14 cellular contexts compared by ENCODE assay signal in genomic region chr5:78803386-78803785, GRCh38.
DNase-seq lines count a peak whose midpoint lies in the region; ATAC-seq and TF ChIP-seq lines count a peak whose summit lies in the region.
"Had no signal": no experiment of that assay in that cellular context is flagged by ENCODE, and none has a peak within 500 bp of the region (broad histone marks: within the 10 kb centered on the region; RNA-seq: fewer than 3 reads in every experiment).

No MANE protein-coding gene starts in this region.

- no peak for TF ChIP-seq POLR2A in upper lobe of left lung (IDR thresholded peaks at IDR 0.05)

- no peak for TF ChIP-seq EP300 in upper lobe of left lung (IDR thresholded peaks at IDR 0.05)

- H3K27me3 Mint-ChIP-seq in naive thymus-derived CD8-positive, alpha-beta T cell = no peaks in the 10 kb centered on the region
- H3K27me3 Mint-ChIP-seq: activated B cell treated with CpG ODN at 0.5 μM for 24 hours had no signal

- POLR2A ChIA-PET in naive thymus-derived CD8-positive, alpha-beta T cell (lab: Charles Lee) = no interaction called here

- peaks cover 26 to 47% (median 31%) of the 10 kb centered on the region in 3 donors for H3K36me3 Mint-ChIP-seq in naive thymus-derived CD8-positive, alpha-beta T cell

- peaks cover 3 to 26% (median 15%) of the 10 kb centered on the region in 9 donors for H3K9me3 Mint-ChIP-seq in naive thymus-derived CD8-positive, alpha-beta T cell

- ATAC-seq in omental fat pad (ENCODE audit: low FRiP score) = peak; percentile 15
- ATAC-seq in upper lobe of left lung (ENCODE audit: low FRiP score in 2 of 2) = peak; percentile 40 to 84
- ATAC-seq in naive thymus-derived CD8-positive, alpha-beta T cell = no peak
- ATAC-seq in GM19463 (IDR thresholded peaks at IDR 0.05; ENCODE audit: unreplicated experiment) = no peak
- ATAC-seq in GM18861 (IDR thresholded peaks at IDR 0.05; ENCODE audit: unreplicated experiment) = no peak
- ATAC-seq: CD8-positive, alpha-beta T cell had no signal

- TF ChIP-seq CTCF in ascending aorta (IDR thresholded peaks at IDR 0.05) (no peak), omental fat pad (IDR thresholded peaks at IDR 0.05) (no peak), upper lobe of left lung (IDR thresholded peaks at IDR 0.05) (no peak)

- peak overlapping the region; percentile 12 to 24 for H3K27ac ChIP-seq in ascending aorta
- no peak overlapping the region for H3K27ac ChIP-seq in upper lobe of left lung
- H3K27ac ChIP-seq: SK-N-MC had no signal

- no peak overlapping the region for H3K4me3 Mint-ChIP-seq in naive thymus-derived CD8-positive, alpha-beta T cell
- H3K4me3 Mint-ChIP-seq: activated B cell treated with CpG ODN at 0.5 μM for 24 hours; CD8-positive, alpha-beta T cell had no signal

- intact Hi-C loops in ascending aorta (cut with DNase I) = no loop called here

- H3K36me3 ChIP-seq in ascending aorta = no peaks in the 10 kb centered on the region
- no peaks in the 10 kb centered on the region for H3K36me3 ChIP-seq in upper lobe of left lung
- H3K36me3 ChIP-seq: HAP-1 had no signal

- H3K27me3 ChIP-seq in ascending aorta (no peaks in the 10 kb centered on the region), upper lobe of left lung (no peaks in the 10 kb centered on the region)

- H3K4me1 ChIP-seq in ascending aorta (peaks cover 0 to 8% of the 10 kb centered on the region in 2 donors), upper lobe of left lung (no peaks in the 10 kb centered on the region)
- H3K4me1 ChIP-seq: HAP-1 had no signal

- WGBS in upper lobe of left lung, 2 donors = 70 to 75% methylated on average over 6 of the region's 6 CpGs

- H3K9me3 ChIP-seq in ascending aorta (no peaks in the 10 kb centered on the region), upper lobe of left lung (peaks cover 0 to 3% (median 0%) of the 10 kb centered on the region in 4 donors)
- H3K9me3 ChIP-seq: HAP-1 had no signal

- H3K4me1 Mint-ChIP-seq in naive thymus-derived CD8-positive, alpha-beta T cell = peaks cover 0 to 5% (median 0%) of the 10 kb centered on the region in 4 donors

- no peak overlapping the region for H3K27ac Mint-ChIP-seq in naive thymus-derived CD8-positive, alpha-beta T cell
- H3K27ac Mint-ChIP-seq: activated B cell treated with CpG ODN at 0.5 μM for 24 hours; CD8-positive, alpha-beta T cell; progenitor cell of endocrine pancreas had no signal

- no peak overlapping the region for H3K4me3 ChIP-seq in ascending aorta
- H3K4me3 ChIP-seq in upper lobe of left lung = no peak overlapping the region
- H3K4me3 ChIP-seq: HAP-1, SK-N-MC had no signal

- peak; percentile 10 to 86 for DNase-seq in ascending aorta (ENCODE audit: low spot score in 2 of 2)
- DNase-seq in globus pallidus (ENCODE audit: low spot score) = peak; percentile 29
- DNase-seq in omental fat pad (ENCODE audit: low spot score) = no peak
- DNase-seq in upper lobe of left lung = no peak
- DNase-seq in naive thymus-derived CD8-positive, alpha-beta T cell = no peak
- DNase-seq in activated CD4-positive, CD25-positive, alpha-beta regulatory T cell (lab: John Stamatoyannopoulos, UW) = no peak
- DNase-seq: activated B cell treated with CpG ODN at 0.5 μM for 24 hours; CD8-positive, alpha-beta T cell; stimulated activated naive CD4-positive, alpha-beta T cell had no signal

Comparison
In these comparisons a context has a peak if more than half of its experiments do, and no peak if none do; other contexts are left out.
1. DNase-seq: peak in ascending aorta (2 of 2) and globus pallidus (single experiment); none in omental fat pad (single experiment), upper lobe of left lung (0 of 2), naive thymus-derived CD8-positive, alpha-beta T cell (0 of 10) and activated CD4-positive, CD25-positive, alpha-beta regulatory T cell (0 of 4).
2. H3K27ac ChIP-seq: peak in ascending aorta (2 of 2); none in upper lobe of left lung (0 of 4).
3. ATAC-seq: peak in omental fat pad (single experiment) and upper lobe of left lung (2 of 2); none in naive thymus-derived CD8-positive, alpha-beta T cell (0 of 2), GM19463 (single experiment) and GM18861 (single experiment).